4 cellular contexts compared by ENCODE assay signal in genomic region chr4:103936653-103937145, GRCh38.
"Had no signal": no experiment of that assay in that cellular context is flagged by ENCODE, and none has a peak within 500 bp of the region (broad histone marks: within the 10 kb centered on the region; RNA-seq: fewer than 3 reads in every experiment).

No MANE protein-coding gene starts in this region.

- H3K27ac Mint-ChIP-seq: GM23338, H9 had no signal

- H3K4me3 ChIP-seq: GM23338 had no signal

- H3K4me1 Mint-ChIP-seq: GM23338, H9 had no signal

- H3K4me3 Mint-ChIP-seq: GM23338, H9 had no signal

- DNase-seq: H9, HCEC 1CT, IMR-90 had no signal

- ATAC-seq: GM23338 had no signal
